13 cellular contexts compared by ENCODE assay signal in the genomic region with DNA sequence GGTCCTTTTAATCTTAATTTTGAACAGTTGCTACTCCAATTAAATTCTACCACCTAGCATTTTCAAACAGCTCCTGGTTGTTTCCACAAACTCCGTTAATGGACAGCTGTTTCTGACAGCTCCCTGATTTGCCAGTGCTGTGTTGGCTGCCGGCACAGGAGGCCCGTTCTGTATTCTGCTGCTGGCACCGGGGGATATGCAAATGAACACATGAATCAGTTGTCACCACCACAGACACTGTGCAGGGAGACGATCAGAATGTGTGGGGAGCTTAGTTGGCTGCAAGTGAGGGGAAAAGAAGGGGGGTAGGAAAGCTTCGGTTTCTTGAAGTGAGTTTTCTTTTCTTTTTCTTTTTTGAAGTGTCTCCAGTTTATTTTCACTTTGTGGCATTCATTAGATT.
DNase-seq lines count a peak whose midpoint lies in the region; TF ChIP-seq lines count a peak whose summit lies in the region.
"Had no signal": no experiment of that assay in that cellular context is flagged by ENCODE, and none has a peak within 500 bp of the region (broad histone marks: within the 10 kb centered on the region; RNA-seq: fewer than 3 reads in every experiment).

No MANE protein-coding gene starts in this region.

- TF ChIP-seq CTCF in cardiac muscle cell (IDR thresholded peaks at IDR 0.05; ENCODE audit: low read depth, low read length), result no peak

- peak overlapping the region; percentile 16 for H3K9ac ChIP-seq in adipocyte (ENCODE audit: low read length)
- H3K9ac ChIP-seq: SK-N-SH had no signal

- H3K9me3 ChIP-seq in adipocyte (ENCODE audit: control insufficient read depth, low read length) (no peaks in the 10 kb centered on the region), cardiac muscle cell (ENCODE audit: low read depth) (no peaks in the 10 kb centered on the region)
- H3K9me3 ChIP-seq: SK-N-SH had no signal

- H3K4me3 ChIP-seq in adipocyte (ENCODE audit: low read length), result peak overlapping the region; percentile 76
- no peak overlapping the region for H3K4me3 ChIP-seq in cardiac muscle cell

- H3K36me3 ChIP-seq in adipocyte (ENCODE audit: control insufficient read depth, insufficient read depth, low read length, severe bottlenecking), result no peaks in the 10 kb centered on the region
- no peaks in the 10 kb centered on the region for H3K36me3 ChIP-seq in cardiac muscle cell

- H3K27me3 ChIP-seq in adipocyte (replicated peaks; ENCODE audit: control insufficient read depth, insufficient read depth, low read length), result no peaks in the 10 kb centered on the region
- H3K27me3 ChIP-seq in cardiac muscle cell, result no peaks in the 10 kb centered on the region

- DNase-seq in ELR (ENCODE audit: low read depth), result peak; percentile 1
- no peak for DNase-seq in adipocyte (ENCODE audit: low read depth)
- DNase-seq in cardiac muscle cell (ENCODE audit: low read depth in 1 of 2, low spot score in 1 of 2), result peak; percentile 60 to 61
- DNase-seq in putamen (ENCODE audit: low spot score), result peak; percentile 51
- no peak for DNase-seq in NCI-H510A treated with DMSO at 0.1 percent for 48 hours (lab: John Stamatoyannopoulos, UW)
- DNase-seq in NCI-H446 (lab: John Stamatoyannopoulos, UW), result no peak
- DNase-seq in SHP77 treated with DMSO at 0.1 percent for 48 hours (lab: John Stamatoyannopoulos, UW), result no peak
- no peak for DNase-seq in HPDE6-E6E7 (ENCODE audit: extremely low spot score)
- DNase-seq: activated CD4-positive, alpha-beta T cell treated with anti-CD3 and anti-CD28 coated beads for 36 hours; activated naive CD4-positive, alpha-beta T cell; NCI-H2171 treated with DMSO at 0.1 percent for 48 hours; SK-N-SH; stimulated activated CD4-positive, alpha-beta T cell treated with anti-CD3 and anti-CD28 coated beads, Interleukin-12 subunit alpha, Interleukin-12 subunit beta, amount 100 ng/mL, for 4 hours had no signal

- H3K4me1 ChIP-seq in adipocyte (ENCODE audit: control insufficient read depth, insufficient read depth, low read length), result peaks cover 14% of the 10 kb centered on the region
- H3K4me1 ChIP-seq in cardiac muscle cell (ENCODE audit: low read depth), result peaks cover 11% of the 10 kb centered on the region

- peak overlapping the region; percentile 53 for H3K27ac ChIP-seq in cardiac muscle cell

Comparison
In these comparisons a context has a peak if more than half of its experiments do, and no peak if none do; other contexts are left out.
1. DNase-seq: peak in ELR (single experiment), cardiac muscle cell (2 of 2) and putamen (single experiment); none in adipocyte (single experiment), NCI-H510A treated with DMSO at 0.1 percent for 48 hours (single experiment), NCI-H446 (0 of 2), SHP77 treated with DMSO at 0.1 percent for 48 hours (single experiment) and HPDE6-E6E7 (single experiment).